In genomic region chr14:30251557-30252100, GRCh38 we compare ENCODE assay signal across 3 cellular contexts.
TF ChIP-seq lines count a peak whose summit lies in the region.

No MANE protein-coding gene starts in this region.

TF ChIP-seq in HepG2, 621 proteins besides CTCF, POLR2A, EP300 and RAD21:
- TF ChIP-seq ZNF629 (CRISPR knock-in tag; conservative IDR thresholded peaks at IDR 0.05) (peak; percentile 70), ZNF251 (CRISPR knock-in tag; IDR thresholded peaks at IDR 0.05) (no peak), ZNF644 (CRISPR knock-in tag; IDR thresholded peaks at IDR 0.05; ENCODE audit: low read depth) (no peak), BRCA1 (CRISPR knock-in tag; IDR thresholded peaks at IDR 0.05) (no peak), BATF2 (CRISPR knock-in tag; IDR thresholded peaks at IDR 0.05) (no peak), SALL1 (CRISPR knock-in tag; IDR thresholded peaks at IDR 0.05) (no peak), TMF1 (CRISPR knock-in tag; IDR thresholded peaks at IDR 0.05; ENCODE audit: low read depth) (no peak)
- TF ChIP-seq, protein P1, sequence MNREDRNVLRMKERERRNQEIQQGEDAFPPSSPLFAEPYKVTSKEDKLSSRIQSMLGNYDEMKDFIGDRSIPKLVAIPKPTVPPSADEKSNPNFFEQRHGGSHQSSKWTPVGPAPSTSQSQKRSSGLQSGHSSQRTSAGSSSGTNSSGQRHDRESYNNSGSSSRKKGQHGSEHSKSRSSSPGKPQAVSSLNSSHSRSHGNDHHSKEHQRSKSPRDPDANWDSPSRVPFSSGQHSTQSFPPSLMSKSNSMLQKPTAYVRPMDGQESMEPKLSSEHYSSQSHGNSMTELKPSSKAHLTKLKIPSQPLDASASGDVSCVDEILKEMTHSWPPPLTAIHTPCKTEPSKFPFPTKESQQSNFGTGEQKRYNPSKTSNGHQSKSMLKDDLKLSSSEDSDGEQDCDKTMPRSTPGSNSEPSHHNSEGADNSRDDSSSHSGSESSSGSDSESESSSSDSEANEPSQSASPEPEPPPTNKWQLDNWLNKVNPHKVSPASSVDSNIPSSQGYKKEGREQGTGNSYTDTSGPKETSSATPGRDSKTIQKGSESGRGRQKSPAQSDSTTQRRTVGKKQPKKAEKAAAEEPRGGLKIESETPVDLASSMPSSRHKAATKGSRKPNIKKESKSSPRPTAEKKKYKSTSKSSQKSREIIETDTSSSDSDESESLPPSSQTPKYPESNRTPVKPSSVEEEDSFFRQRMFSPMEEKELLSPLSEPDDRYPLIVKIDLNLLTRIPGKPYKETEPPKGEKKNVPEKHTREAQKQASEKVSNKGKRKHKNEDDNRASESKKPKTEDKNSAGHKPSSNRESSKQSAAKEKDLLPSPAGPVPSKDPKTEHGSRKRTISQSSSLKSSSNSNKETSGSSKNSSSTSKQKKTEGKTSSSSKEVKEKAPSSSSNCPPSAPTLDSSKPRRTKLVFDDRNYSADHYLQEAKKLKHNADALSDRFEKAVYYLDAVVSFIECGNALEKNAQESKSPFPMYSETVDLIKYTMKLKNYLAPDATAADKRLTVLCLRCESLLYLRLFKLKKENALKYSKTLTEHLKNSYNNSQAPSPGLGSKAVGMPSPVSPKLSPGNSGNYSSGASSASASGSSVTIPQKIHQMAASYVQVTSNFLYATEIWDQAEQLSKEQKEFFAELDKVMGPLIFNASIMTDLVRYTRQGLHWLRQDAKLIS (CRISPR knock-in tag; IDR thresholded peaks at IDR 0.05), result no peak

TF ChIP-seq in K562, 482 proteins besides CTCF, POLR2A, EP300 and RAD21:
- TF ChIP-seq RBM25 (IDR thresholded peaks at IDR 0.05; ENCODE audit: low read depth, low read length, severe bottlenecking) (peak; percentile 74), SMARCA4 (IDR thresholded peaks at IDR 0.05) (no peak), PYGO2 (tag; IDR thresholded peaks at IDR 0.05) (no peak)

TF ChIP-seq in H1, 55 proteins besides CTCF, POLR2A, EP300 and RAD21:
- 0 out of 2 replicates have a peak, but pooled peaks have one; percentile 42 for TF ChIP-seq KDM1A (IDR thresholded peaks at IDR 0.05; ENCODE audit: borderline replicate concordance, low read length)
- no peak for TF ChIP-seq GABPA (IDR thresholded peaks at IDR 0.05; ENCODE audit: borderline replicate concordance, insufficient read depth, low read length)
